ENCODE assay signal across 16 cellular contexts in the genomic region with DNA sequence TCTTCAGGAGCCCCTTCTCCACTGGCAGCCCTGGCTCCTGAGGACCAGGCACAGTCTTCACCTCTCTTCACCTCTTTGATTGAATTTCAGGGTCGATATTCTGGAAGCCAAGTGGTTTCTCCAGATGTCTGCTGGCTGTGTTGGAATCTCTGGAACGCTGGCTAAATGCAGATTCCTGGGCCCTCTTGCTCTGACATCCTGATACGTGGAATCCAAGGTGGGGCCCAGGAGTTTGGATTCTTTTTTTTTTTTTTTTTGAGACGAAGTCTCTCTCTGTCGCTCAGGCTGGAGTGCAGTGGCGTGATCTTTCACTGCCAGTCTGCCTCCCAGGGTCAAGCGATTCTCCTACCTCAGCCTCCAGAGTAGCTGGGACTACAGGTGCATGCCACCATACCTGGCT. TPM values are rescaled to one million over a fixed set of nuclear protein-coding genes. Genes with fewer than 3 reads are reported as not detected.
A peak's percentile ranks its signal among the peaks of the same experiment; 100 is the strongest.
DNase-seq lines count a peak whose midpoint lies in the region; ATAC-seq and TF ChIP-seq lines count a peak whose summit lies in the region.
"Had no signal": no experiment of that assay in that cellular context is flagged by ENCODE, and none has a peak within 500 bp of the region (broad histone marks: within the 10 kb centered on the region; RNA-seq: fewer than 3 reads in every experiment).

No MANE protein-coding gene starts in this region.

- no peak overlapping the region for H2AFZ ChIP-seq in GM23338
- H2AFZ ChIP-seq: GM23248 had no signal

- no peaks in the 10 kb centered on the region for H3K27me3 ChIP-seq in CD4-positive, CD25-positive, alpha-beta regulatory T cell (ENCODE audit: control insufficient read depth, insufficient read depth, low read length)
- H3K27me3 ChIP-seq in GM23338 (ENCODE audit: insufficient read depth) (no peaks in the 10 kb centered on the region), left lung (no peaks in the 10 kb centered on the region)
- H3K27me3 ChIP-seq: BLaER1 had no signal

- H3K27ac Mint-ChIP-seq in CD4-positive, CD25-positive, alpha-beta regulatory T cell, result no peak overlapping the region
- H3K27ac Mint-ChIP-seq in GM23338, result no peak overlapping the region
- H3K27ac Mint-ChIP-seq in central memory CD8-positive, alpha-beta T cell (ENCODE audit: low read depth), result no peak overlapping the region
- H3K27ac Mint-ChIP-seq: CD14-positive monocyte, HFFc6 had no signal

- ATAC-seq in CD4-positive, CD25-positive, alpha-beta regulatory T cell (ENCODE audit: low read depth in 2 of 2), result no peak
- no peak for ATAC-seq in GM23338
- no peak for ATAC-seq in central memory CD8-positive, alpha-beta T cell (replicated peaks; ENCODE audit: extremely low read depth, poor library complexity, severe bottlenecking)
- no peak for ATAC-seq in left lung

- peaks cover 23% of the 10 kb centered on the region for H3K4me1 ChIP-seq in CD4-positive, CD25-positive, alpha-beta regulatory T cell (ENCODE audit: control insufficient read depth, insufficient read depth, low read length, poor library complexity, severe bottlenecking)
- peaks cover 8% of the 10 kb centered on the region; the same call in 1 of the 2 replicates for H3K4me1 ChIP-seq in GM23338 (ENCODE audit: insufficient read depth)
- peaks cover 0 to 15% of the 10 kb centered on the region in 2 donors for H3K4me1 ChIP-seq in left lung

- H3K36me3 ChIP-seq in CD4-positive, CD25-positive, alpha-beta regulatory T cell (ENCODE audit: control insufficient read depth, insufficient read depth, low read length), result no peaks in the 10 kb centered on the region
- H3K36me3 ChIP-seq in GM23338 (ENCODE audit: insufficient read depth) (no peaks in the 10 kb centered on the region), left lung (no peaks in the 10 kb centered on the region)
- H3K36me3 ChIP-seq: BLaER1 had no signal

- H3K79me2 ChIP-seq in GM23338 (replicated peaks; ENCODE audit: insufficient read depth), result peaks cover 2% of the 10 kb centered on the region

- in situ Hi-C loops in ACHN (cut with HindIII; ENCODE audit: low pct_ligation_motif_present, low pct_unique_long_range_greater_than_20kb, low sequenced_read_pairs), result no loop called here

- no peak for DNase-seq in CD4-positive, CD25-positive, alpha-beta regulatory T cell
- peak; percentile 39 for DNase-seq in GM23338 (ENCODE audit: low spot score)
- DNase-seq in central memory CD8-positive, alpha-beta T cell (ENCODE audit: low spot score in 2 of 2), result no peak
- DNase-seq in ACHN, result no peak
- no peak for DNase-seq in left lung
- DNase-seq in stimulated activated CD4-positive, alpha-beta T cell treated with anti-CD3 and anti-CD28 coated beads, Interleukin-4, amount 100 ng/mL, for 4 hours, result no peak
- DNase-seq: CD8-positive, alpha-beta memory T cell; COR-L47; GM23248; HCEC 1CT; HFFc6; IMR-90; KG1 had no signal

- no peak overlapping the region for H3K4me3 ChIP-seq in CD4-positive, CD25-positive, alpha-beta regulatory T cell (ENCODE audit: low read depth, low read length)
- H3K4me3 ChIP-seq in GM23338 (no peak overlapping the region), left lung (no peak overlapping the region)
- H3K4me3 ChIP-seq: BLaER1, GM23248 had no signal

- H3K4me2 ChIP-seq in GM23338, result no peak overlapping the region
- H3K4me2 ChIP-seq: BLaER1 had no signal

- H3K4me3 Mint-ChIP-seq in CD4-positive, CD25-positive, alpha-beta regulatory T cell, result peak overlapping the region in 3 of 4 donors; percentile 7 to 83 (median 15)
- no peak overlapping the region for H3K4me3 Mint-ChIP-seq in GM23338
- H3K4me3 Mint-ChIP-seq in central memory CD8-positive, alpha-beta T cell, result peak overlapping the region; percentile 50
- H3K4me3 Mint-ChIP-seq: HFFc6 had no signal

- TF ChIP-seq CTCF in GM23338 (conservative IDR thresholded peaks at IDR 0.05; ENCODE audit: low read depth in 2 of 2), result no peak
- no peak for TF ChIP-seq CTCF in left lung (IDR thresholded peaks at IDR 0.05)

- no peaks in the 10 kb centered on the region for H3K9me3 Mint-ChIP-seq in CD4-positive, CD25-positive, alpha-beta regulatory T cell
- H3K9me3 Mint-ChIP-seq in GM23338, result no peaks in the 10 kb centered on the region
- H3K9me3 Mint-ChIP-seq in central memory CD8-positive, alpha-beta T cell, result no peaks in the 10 kb centered on the region
- H3K9me3 Mint-ChIP-seq: CD8-positive, alpha-beta memory T cell; HFFc6 had no signal

- H3F3A ChIP-seq in GM23338 (replicated peaks; ENCODE audit: low read depth), result peaks cover 6% of the 10 kb centered on the region; the same call in 1 of the 2 replicates

- no peaks in the 10 kb centered on the region for H3K9me2 ChIP-seq in GM23338 (ENCODE audit: insufficient read depth)

- H3K4me1 Mint-ChIP-seq in CD4-positive, CD25-positive, alpha-beta regulatory T cell, result peaks cover 0 to 36% (median 11%) of the 10 kb centered on the region in 4 donors
- peaks cover 19% of the 10 kb centered on the region; the same call in 2 of the 3 replicates for H3K4me1 Mint-ChIP-seq in GM23338
- peaks cover 21% of the 10 kb centered on the region for H3K4me1 Mint-ChIP-seq in central memory CD8-positive, alpha-beta T cell

- intact Hi-C loops in left lung (cut with DNase I), result no loop called here

- no peaks in the 10 kb centered on the region for H3K9me3 ChIP-seq in CD4-positive, CD25-positive, alpha-beta regulatory T cell (ENCODE audit: control insufficient read depth in 2 of 2, low read length in 2 of 2)
- H3K9me3 ChIP-seq in left lung, result no peaks in the 10 kb centered on the region
- H3K9me3 ChIP-seq: BLaER1 had no signal

- H3K27ac ChIP-seq in CD4-positive, CD25-positive, alpha-beta regulatory T cell (ENCODE audit: insufficient read depth, low read length, poor library complexity, severe bottlenecking), result no peak overlapping the region
- no peak overlapping the region for H3K27ac ChIP-seq in GM23338 (ENCODE audit: low read depth)
- no peak overlapping the region for H3K27ac ChIP-seq in left lung
- H3K27ac ChIP-seq: BLaER1, GM23248, HL-60 had no signal

- H3K27me3 Mint-ChIP-seq in CD4-positive, CD25-positive, alpha-beta regulatory T cell, result no peaks in the 10 kb centered on the region
- peaks cover 28% of the 10 kb centered on the region for H3K27me3 Mint-ChIP-seq in GM23338 (ENCODE audit: insufficient read depth, low read depth, poor library complexity)
- H3K27me3 Mint-ChIP-seq in central memory CD8-positive, alpha-beta T cell, result no peaks in the 10 kb centered on the region
- H3K27me3 Mint-ChIP-seq: CD8-positive, alpha-beta memory T cell had no signal

- H3K36me3 Mint-ChIP-seq in CD4-positive, CD25-positive, alpha-beta regulatory T cell, result no peaks in the 10 kb centered on the region
- H3K36me3 Mint-ChIP-seq in GM23338 (ENCODE audit: low read depth), result no peaks in the 10 kb centered on the region
- H3K36me3 Mint-ChIP-seq in central memory CD8-positive, alpha-beta T cell (ENCODE audit: insufficient read depth), result peaks cover 5% of the 10 kb centered on the region
- H3K36me3 Mint-ChIP-seq: CD14-positive monocyte; CD8-positive, alpha-beta memory T cell had no signal

- no peaks in the 10 kb centered on the region for H4K20me1 ChIP-seq in GM23338 (replicated peaks; ENCODE audit: insufficient read depth)
- H4K20me1 ChIP-seq: BLaER1 had no signal

TF ChIP-seq in GM23338, 12 proteins besides CTCF, POLR2A, EP300 and RAD21 (continues in another document):
- TF ChIP-seq EZH2 (IDR thresholded peaks at IDR 0.05; ENCODE audit: low read depth, unreplicated experiment), result no peak
- TF ChIP-seq POLR2AphosphoS5 (IDR thresholded peaks at IDR 0.05; ENCODE audit: low read depth), result no peak
- TF ChIP-seq REST (IDR thresholded peaks at IDR 0.05; ENCODE audit: unreplicated experiment), result no peak
- TF ChIP-seq, protein P1, sequence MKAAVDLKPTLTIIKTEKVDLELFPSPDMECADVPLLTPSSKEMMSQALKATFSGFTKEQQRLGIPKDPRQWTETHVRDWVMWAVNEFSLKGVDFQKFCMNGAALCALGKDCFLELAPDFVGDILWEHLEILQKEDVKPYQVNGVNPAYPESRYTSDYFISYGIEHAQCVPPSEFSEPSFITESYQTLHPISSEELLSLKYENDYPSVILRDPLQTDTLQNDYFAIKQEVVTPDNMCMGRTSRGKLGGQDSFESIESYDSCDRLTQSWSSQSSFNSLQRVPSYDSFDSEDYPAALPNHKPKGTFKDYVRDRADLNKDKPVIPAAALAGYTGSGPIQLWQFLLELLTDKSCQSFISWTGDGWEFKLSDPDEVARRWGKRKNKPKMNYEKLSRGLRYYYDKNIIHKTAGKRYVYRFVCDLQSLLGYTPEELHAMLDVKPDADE (IDR thresholded peaks at IDR 0.05), result no peak
- no peak for TF ChIP-seq ZNF331 (CRISPR knock-in tag; IDR thresholded peaks at IDR 0.05; ENCODE audit: low read depth)
- TF ChIP-seq NANOG (IDR thresholded peaks at IDR 0.05; ENCODE audit: borderline replicate concordance), result no peak
- TF ChIP-seq ZNF114 (CRISPR knock-in tag; IDR thresholded peaks at IDR 0.05), result no peak
- no peak for TF ChIP-seq JUNB (IDR thresholded peaks at IDR 0.05; ENCODE audit: unreplicated experiment)
- no peak for TF ChIP-seq EZH2phosphoT487 (IDR thresholded peaks at IDR 0.05; ENCODE audit: unreplicated experiment)

RNA-seq across cellular contexts. Expression of gene IER5L, which starts 26.8 kb away (rescaled TPM):
- 2.7 TPM for total RNA-seq in CD4-positive, CD25-positive, alpha-beta regulatory T cell
- polyA plus RNA-seq in CD4-positive, CD25-positive, alpha-beta regulatory T cell, result not detected
- total RNA-seq in GM23338 (2014; rRNA removed; shearing (Covaris generic)), result 0.90 and 1.2 TPM in 2 replicates
- polyA plus RNA-seq in GM23338 (2016; fragmentation: Nextera tagmentation; extraction: Ambion mirVana), result 0.19 and 0.24 TPM in 2 replicates
- 10 to 100 TPM; 17.9 to 21.4 TPM for total RNA-seq in left lung
